1 cellular context compared by ENCODE assay signal in genomic region chr7:46839651-46840050, GRCh38.
TF ChIP-seq lines count a peak whose summit lies in the region.

No MANE protein-coding gene starts in this region.

TF ChIP-seq in SK-N-SH, 30 proteins besides CTCF, POLR2A, EP300 and RAD21 (continued from another document):
- TF ChIP-seq PBX3 (IDR thresholded peaks at IDR 0.05) (no peak), MEF2A (IDR thresholded peaks at IDR 0.05; ENCODE audit: borderline replicate concordance, low read depth) (no peak), USF1 (IDR thresholded peaks at IDR 0.05; ENCODE audit: borderline replicate concordance, low read depth) (no peak), GABPA (IDR thresholded peaks at IDR 0.05; ENCODE audit: low read depth) (no peak), ELF1 (IDR thresholded peaks at IDR 0.05) (no peak), IRF3 (IDR thresholded peaks at IDR 0.05; ENCODE audit: low read depth, low read length) (no peak), EZH2phosphoT487 (IDR thresholded peaks at IDR 0.05; ENCODE audit: borderline replicate concordance, low read depth) (no peak), POLR2AphosphoS5 (IDR thresholded peaks at IDR 0.05; ENCODE audit: low read depth, low read length) (no peak), RFX5 (IDR thresholded peaks at IDR 0.05; ENCODE audit: low read length) (no peak), RXRA (IDR thresholded peaks at IDR 0.05; ENCODE audit: borderline replicate concordance, low read depth) (no peak), NRF1 (IDR thresholded peaks at IDR 0.05; ENCODE audit: low read depth, low read length) (no peak), CHD2 (IDR thresholded peaks at IDR 0.05; ENCODE audit: low read length, partially characterized antibody) (no peak), TAF1 (IDR thresholded peaks at IDR 0.05; ENCODE audit: borderline replicate concordance, low read depth, low read length) (no peak)
- TF ChIP-seq, protein P1, sequence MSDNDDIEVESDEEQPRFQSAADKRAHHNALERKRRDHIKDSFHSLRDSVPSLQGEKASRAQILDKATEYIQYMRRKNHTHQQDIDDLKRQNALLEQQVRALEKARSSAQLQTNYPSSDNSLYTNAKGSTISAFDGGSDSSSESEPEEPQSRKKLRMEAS (IDR thresholded peaks at IDR 0.05; ENCODE audit: low read depth) = no peak
